20 cellular contexts compared by ENCODE assay signal in genomic region chr5:81558188-81558587, GRCh38.
DNase-seq lines count a peak whose midpoint lies in the region; ATAC-seq, FAIRE-seq and TF ChIP-seq lines count a peak whose summit lies in the region.
"Had no signal": no experiment of that assay in that cellular context is flagged by ENCODE, and none has a peak within 500 bp of the region (broad histone marks: within the 10 kb centered on the region; RNA-seq: fewer than 3 reads in every experiment).

No MANE protein-coding gene starts in this region.

- H3F3A ChIP-seq in MM.1S (ENCODE audit: insufficient read depth, low read length) = no peaks in the 10 kb centered on the region

- in situ Hi-C loops in K562 (cut with MboI) = no loop called here

- H3K36me3 ChIP-seq in K562 (ENCODE audit: control insufficient read depth, insufficient read depth, low read length) = no peaks in the 10 kb centered on the region
- no peaks in the 10 kb centered on the region for H3K36me3 ChIP-seq in MM.1S (replicated peaks; ENCODE audit: insufficient read depth, low read length)

- H3K9me3 ChIP-seq in K562 (replicated peaks; ENCODE audit: control insufficient read depth, insufficient read depth, low read depth, low read length) (no peaks in the 10 kb centered on the region), MM.1S (replicated peaks; ENCODE audit: insufficient read depth, low read length) (no peaks in the 10 kb centered on the region)
- H3K9me3 ChIP-seq: BLaER1 had no signal

- H3K27me3 ChIP-seq in K562 (ENCODE audit: control insufficient read depth in 2 of 2, insufficient read depth in 2 of 2, low read length in 2 of 2) (no peaks in the 10 kb centered on the region), MM.1S (replicated peaks; ENCODE audit: insufficient read depth, low read length) (no peaks in the 10 kb centered on the region)
- H3K27me3 ChIP-seq: BLaER1 had no signal

- intact Hi-C loops in K562 (cut with micrococcal nuclease) (no loop called here), posterior vena cava (cut with DNase I) (no loop called here)

- ATAC-seq in K562 (no peak), GM21423 (IDR thresholded peaks at IDR 0.05; ENCODE audit: unreplicated experiment) (no peak)
- ATAC-seq: HCT116 had no signal

- H3K9me1 ChIP-seq in K562 (ENCODE audit: control insufficient read depth, insufficient read depth, low read length) = no peaks in the 10 kb centered on the region

- H3K4me1 ChIP-seq in K562 (replicated peaks in 1 of 2; ENCODE audit: control insufficient read depth in 2 of 2, insufficient read depth in 2 of 2, low read length in 2 of 2) = no peaks in the 10 kb centered on the region
- H3K4me1 ChIP-seq in MM.1S (ENCODE audit: low read length) = peaks cover 6% of the 10 kb centered on the region; the same call in 1 of the 2 replicates

- no peak for TF ChIP-seq RAD21 in K562 (CRISPR knock-in tag; conservative IDR thresholded peaks at IDR 0.05 in 1 of 2, IDR thresholded peaks at IDR 0.05 in 1 of 2)

- H3K9ac ChIP-seq in K562 (ENCODE audit: insufficient read depth in 1 of 2, low read depth in 2 of 2, low read length in 2 of 2) (no peak overlapping the region), MM.1S (ENCODE audit: low read length) (no peak overlapping the region)
- H3K9ac ChIP-seq: BLaER1, GM23248 had no signal

- H2AFZ ChIP-seq in K562 (ENCODE audit: low read depth, low read length) (no peak overlapping the region), MM.1S (ENCODE audit: low read length) (no peak overlapping the region)
- H2AFZ ChIP-seq: GM23248 had no signal

- H3K27ac ChIP-seq in K562 (ENCODE audit: extremely low read depth, low read depth, low read length) = no peak overlapping the region
- H3K27ac ChIP-seq in MM.1S (ENCODE audit: low read length) = no peak overlapping the region
- H3K27ac ChIP-seq: 22Rv1, BLaER1, GM23248, HL-60 had no signal

- TF ChIP-seq CTCF in K562 (IDR thresholded peaks at IDR 0.05 in 2 of 3, conservative IDR thresholded peaks at IDR 0.05 in 1 of 3; ENCODE audit: insufficient read depth in 2 of 3, low read depth in 1 of 3, low read length in 3 of 3) = no peak
- no peak for TF ChIP-seq CTCF in MM.1S (IDR thresholded peaks at IDR 0.05; ENCODE audit: low read length)

- peak; percentile 52 for DNase-seq in DMS53 (lab: John Stamatoyannopoulos, UW)
- DNase-seq in DMS53 treated with DMSO at 0.1 percent for 48 hours (lab: John Stamatoyannopoulos, UW; ENCODE audit: unreplicated experiment) = no peak
- peak; percentile 17 for DNase-seq in NCI-H2029 (lab: John Stamatoyannopoulos, UW)
- no peak for DNase-seq in K562 (ENCODE audit: extremely low read depth in 1 of 4, low spot score in 3 of 4)
- no peak for DNase-seq in posterior vena cava (ENCODE audit: low spot score)
- DNase-seq in MM.1S = no peak
- DNase-seq: AML-193; Calu3; CD4-positive, CD25-positive, alpha-beta regulatory T cell; DMS 273 treated with DMSO at 0.1 percent for 48 hours; DMS79 treated with DMSO at 0.1 percent for 48 hours; GDM1; GM23248 had no signal

- CTCF ChIA-PET in K562 (lab: Yijun Ruan, JAX; ENCODE audit: low intra/inter-chr PET ratio) = no interaction called here

- whole genome bisulfite sequencing in K562 (ENCODE audit: insufficient coverage, low coverage, missing lambda C conversion rate) = 0% methylated on average over 1 of the region's 1 CpG

- TF ChIP-seq POLR2A in K562 (conservative IDR thresholded peaks at IDR 0.05) = no peak

- H3K79me2 ChIP-seq in K562 (ENCODE audit: control insufficient read depth, insufficient read depth, low read length) (no peaks in the 10 kb centered on the region), MM.1S (ENCODE audit: low read length) (peaks cover 15% of the 10 kb centered on the region)

- POLR2A ChIA-PET in K562 (lab: Yijun Ruan, JAX) = no interaction called here

- no peaks in the 10 kb centered on the region for H3K9me2 ChIP-seq in MM.1S (replicated peaks; ENCODE audit: insufficient read depth, low read length)

- H3K4me3 ChIP-seq in K562 = no peak overlapping the region
- no peak overlapping the region for H3K4me3 ChIP-seq in MM.1S (ENCODE audit: low read length)
- H3K4me3 ChIP-seq: BLaER1, GM23248 had no signal

- no peak for FAIRE-seq in K562 (lab: Jason Lieb, UNC)
- FAIRE-seq: GM12892, H54 had no signal

- no TSS peak for BruUV-seq in K562 (replicated peaks; lab: Mats Ljungman, UMichigan)

- H4K20me1 ChIP-seq in K562 (replicated peaks; ENCODE audit: control insufficient read depth, insufficient read depth, low read length) (no peaks in the 10 kb centered on the region), MM.1S (ENCODE audit: insufficient read depth, low read length) (no peaks in the 10 kb centered on the region)
- H4K20me1 ChIP-seq: BLaER1 had no signal

- TF ChIP-seq EP300 in K562 (IDR thresholded peaks at IDR 0.05; ENCODE audit: low read length) = no peak

- no peak overlapping the region for H3K4me2 ChIP-seq in K562 (ENCODE audit: insufficient read depth, low read length)
- H3K4me2 ChIP-seq in MM.1S (ENCODE audit: low read depth, low read length) = no peak overlapping the region
- H3K4me2 ChIP-seq: BLaER1 had no signal

TF ChIP-seq in K562, 482 proteins besides CTCF, POLR2A, EP300 and RAD21:
- TF ChIP-seq IRF1 (CRISPR knock-in tag; IDR thresholded peaks at IDR 0.05; ENCODE audit: borderline replicate concordance) = no peak
- peak; percentile 56 for TF ChIP-seq ELF1 (tag; IDR thresholded peaks at IDR 0.05)
- no peak for TF ChIP-seq BMI1 (IDR thresholded peaks at IDR 0.05; ENCODE audit: low read length)
- no peak for TF ChIP-seq NFRKB (IDR thresholded peaks at IDR 0.05; ENCODE audit: low read depth)
- TF ChIP-seq ZBTB2 (IDR thresholded peaks at IDR 0.05) = no peak
- TF ChIP-seq, protein P1, sequence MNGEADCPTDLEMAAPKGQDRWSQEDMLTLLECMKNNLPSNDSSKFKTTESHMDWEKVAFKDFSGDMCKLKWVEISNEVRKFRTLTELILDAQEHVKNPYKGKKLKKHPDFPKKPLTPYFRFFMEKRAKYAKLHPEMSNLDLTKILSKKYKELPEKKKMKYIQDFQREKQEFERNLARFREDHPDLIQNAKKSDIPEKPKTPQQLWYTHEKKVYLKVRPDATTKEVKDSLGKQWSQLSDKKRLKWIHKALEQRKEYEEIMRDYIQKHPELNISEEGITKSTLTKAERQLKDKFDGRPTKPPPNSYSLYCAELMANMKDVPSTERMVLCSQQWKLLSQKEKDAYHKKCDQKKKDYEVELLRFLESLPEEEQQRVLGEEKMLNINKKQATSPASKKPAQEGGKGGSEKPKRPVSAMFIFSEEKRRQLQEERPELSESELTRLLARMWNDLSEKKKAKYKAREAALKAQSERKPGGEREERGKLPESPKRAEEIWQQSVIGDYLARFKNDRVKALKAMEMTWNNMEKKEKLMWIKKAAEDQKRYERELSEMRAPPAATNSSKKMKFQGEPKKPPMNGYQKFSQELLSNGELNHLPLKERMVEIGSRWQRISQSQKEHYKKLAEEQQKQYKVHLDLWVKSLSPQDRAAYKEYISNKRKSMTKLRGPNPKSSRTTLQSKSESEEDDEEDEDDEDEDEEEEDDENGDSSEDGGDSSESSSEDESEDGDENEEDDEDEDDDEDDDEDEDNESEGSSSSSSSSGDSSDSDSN (IDR thresholded peaks at IDR 0.05; ENCODE audit: borderline replicate concordance in 1 of 2, low read depth in 2 of 2, low read length in 2 of 2) = no peak
- no peak for TF ChIP-seq ZNF23 (CRISPR knock-in tag; IDR thresholded peaks at IDR 0.05)
- TF ChIP-seq CBFA2T3 (IDR thresholded peaks at IDR 0.05) = 0 out of 2 replicates have a peak, but pooled peaks have one; percentile 3

Comparison
In these comparisons a context has a peak if more than half of its experiments do, and no peak if none do; other contexts are left out.
1. DNase-seq: peak in DMS53 (single experiment) and NCI-H2029 (single experiment); none in DMS53 treated with DMSO at 0.1 percent for 48 hours (single experiment), K562 (0 of 4), posterior vena cava (single experiment) and MM.1S (single experiment).